In genomic region chr19:3987619-3988371, GRCh38 we compare ENCODE assay signal across 1 cellular context.
A peak's percentile ranks its signal among the peaks of the same experiment; 100 is the strongest.
TF ChIP-seq lines count a peak whose summit lies in the region.

No MANE protein-coding gene starts in this region.

TF ChIP-seq in K562, 482 proteins besides CTCF, POLR2A, EP300 and RAD21 (continued from another document and continues in another):
- TF ChIP-seq, protein P1, sequence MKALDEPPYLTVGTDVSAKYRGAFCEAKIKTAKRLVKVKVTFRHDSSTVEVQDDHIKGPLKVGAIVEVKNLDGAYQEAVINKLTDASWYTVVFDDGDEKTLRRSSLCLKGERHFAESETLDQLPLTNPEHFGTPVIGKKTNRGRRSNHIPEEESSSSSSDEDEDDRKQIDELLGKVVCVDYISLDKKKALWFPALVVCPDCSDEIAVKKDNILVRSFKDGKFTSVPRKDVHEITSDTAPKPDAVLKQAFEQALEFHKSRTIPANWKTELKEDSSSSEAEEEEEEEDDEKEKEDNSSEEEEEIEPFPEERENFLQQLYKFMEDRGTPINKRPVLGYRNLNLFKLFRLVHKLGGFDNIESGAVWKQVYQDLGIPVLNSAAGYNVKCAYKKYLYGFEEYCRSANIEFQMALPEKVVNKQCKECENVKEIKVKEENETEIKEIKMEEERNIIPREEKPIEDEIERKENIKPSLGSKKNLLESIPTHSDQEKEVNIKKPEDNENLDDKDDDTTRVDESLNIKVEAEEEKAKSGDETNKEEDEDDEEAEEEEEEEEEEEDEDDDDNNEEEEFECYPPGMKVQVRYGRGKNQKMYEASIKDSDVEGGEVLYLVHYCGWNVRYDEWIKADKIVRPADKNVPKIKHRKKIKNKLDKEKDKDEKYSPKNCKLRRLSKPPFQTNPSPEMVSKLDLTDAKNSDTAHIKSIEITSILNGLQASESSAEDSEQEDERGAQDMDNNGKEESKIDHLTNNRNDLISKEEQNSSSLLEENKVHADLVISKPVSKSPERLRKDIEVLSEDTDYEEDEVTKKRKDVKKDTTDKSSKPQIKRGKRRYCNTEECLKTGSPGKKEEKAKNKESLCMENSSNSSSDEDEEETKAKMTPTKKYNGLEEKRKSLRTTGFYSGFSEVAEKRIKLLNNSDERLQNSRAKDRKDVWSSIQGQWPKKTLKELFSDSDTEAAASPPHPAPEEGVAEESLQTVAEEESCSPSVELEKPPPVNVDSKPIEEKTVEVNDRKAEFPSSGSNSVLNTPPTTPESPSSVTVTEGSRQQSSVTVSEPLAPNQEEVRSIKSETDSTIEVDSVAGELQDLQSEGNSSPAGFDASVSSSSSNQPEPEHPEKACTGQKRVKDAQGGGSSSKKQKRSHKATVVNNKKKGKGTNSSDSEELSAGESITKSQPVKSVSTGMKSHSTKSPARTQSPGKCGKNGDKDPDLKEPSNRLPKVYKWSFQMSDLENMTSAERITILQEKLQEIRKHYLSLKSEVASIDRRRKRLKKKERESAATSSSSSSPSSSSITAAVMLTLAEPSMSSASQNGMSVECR (CRISPR knock-in tag; IDR thresholded peaks at IDR 0.05) = no peak
- TF ChIP-seq, protein P2, sequence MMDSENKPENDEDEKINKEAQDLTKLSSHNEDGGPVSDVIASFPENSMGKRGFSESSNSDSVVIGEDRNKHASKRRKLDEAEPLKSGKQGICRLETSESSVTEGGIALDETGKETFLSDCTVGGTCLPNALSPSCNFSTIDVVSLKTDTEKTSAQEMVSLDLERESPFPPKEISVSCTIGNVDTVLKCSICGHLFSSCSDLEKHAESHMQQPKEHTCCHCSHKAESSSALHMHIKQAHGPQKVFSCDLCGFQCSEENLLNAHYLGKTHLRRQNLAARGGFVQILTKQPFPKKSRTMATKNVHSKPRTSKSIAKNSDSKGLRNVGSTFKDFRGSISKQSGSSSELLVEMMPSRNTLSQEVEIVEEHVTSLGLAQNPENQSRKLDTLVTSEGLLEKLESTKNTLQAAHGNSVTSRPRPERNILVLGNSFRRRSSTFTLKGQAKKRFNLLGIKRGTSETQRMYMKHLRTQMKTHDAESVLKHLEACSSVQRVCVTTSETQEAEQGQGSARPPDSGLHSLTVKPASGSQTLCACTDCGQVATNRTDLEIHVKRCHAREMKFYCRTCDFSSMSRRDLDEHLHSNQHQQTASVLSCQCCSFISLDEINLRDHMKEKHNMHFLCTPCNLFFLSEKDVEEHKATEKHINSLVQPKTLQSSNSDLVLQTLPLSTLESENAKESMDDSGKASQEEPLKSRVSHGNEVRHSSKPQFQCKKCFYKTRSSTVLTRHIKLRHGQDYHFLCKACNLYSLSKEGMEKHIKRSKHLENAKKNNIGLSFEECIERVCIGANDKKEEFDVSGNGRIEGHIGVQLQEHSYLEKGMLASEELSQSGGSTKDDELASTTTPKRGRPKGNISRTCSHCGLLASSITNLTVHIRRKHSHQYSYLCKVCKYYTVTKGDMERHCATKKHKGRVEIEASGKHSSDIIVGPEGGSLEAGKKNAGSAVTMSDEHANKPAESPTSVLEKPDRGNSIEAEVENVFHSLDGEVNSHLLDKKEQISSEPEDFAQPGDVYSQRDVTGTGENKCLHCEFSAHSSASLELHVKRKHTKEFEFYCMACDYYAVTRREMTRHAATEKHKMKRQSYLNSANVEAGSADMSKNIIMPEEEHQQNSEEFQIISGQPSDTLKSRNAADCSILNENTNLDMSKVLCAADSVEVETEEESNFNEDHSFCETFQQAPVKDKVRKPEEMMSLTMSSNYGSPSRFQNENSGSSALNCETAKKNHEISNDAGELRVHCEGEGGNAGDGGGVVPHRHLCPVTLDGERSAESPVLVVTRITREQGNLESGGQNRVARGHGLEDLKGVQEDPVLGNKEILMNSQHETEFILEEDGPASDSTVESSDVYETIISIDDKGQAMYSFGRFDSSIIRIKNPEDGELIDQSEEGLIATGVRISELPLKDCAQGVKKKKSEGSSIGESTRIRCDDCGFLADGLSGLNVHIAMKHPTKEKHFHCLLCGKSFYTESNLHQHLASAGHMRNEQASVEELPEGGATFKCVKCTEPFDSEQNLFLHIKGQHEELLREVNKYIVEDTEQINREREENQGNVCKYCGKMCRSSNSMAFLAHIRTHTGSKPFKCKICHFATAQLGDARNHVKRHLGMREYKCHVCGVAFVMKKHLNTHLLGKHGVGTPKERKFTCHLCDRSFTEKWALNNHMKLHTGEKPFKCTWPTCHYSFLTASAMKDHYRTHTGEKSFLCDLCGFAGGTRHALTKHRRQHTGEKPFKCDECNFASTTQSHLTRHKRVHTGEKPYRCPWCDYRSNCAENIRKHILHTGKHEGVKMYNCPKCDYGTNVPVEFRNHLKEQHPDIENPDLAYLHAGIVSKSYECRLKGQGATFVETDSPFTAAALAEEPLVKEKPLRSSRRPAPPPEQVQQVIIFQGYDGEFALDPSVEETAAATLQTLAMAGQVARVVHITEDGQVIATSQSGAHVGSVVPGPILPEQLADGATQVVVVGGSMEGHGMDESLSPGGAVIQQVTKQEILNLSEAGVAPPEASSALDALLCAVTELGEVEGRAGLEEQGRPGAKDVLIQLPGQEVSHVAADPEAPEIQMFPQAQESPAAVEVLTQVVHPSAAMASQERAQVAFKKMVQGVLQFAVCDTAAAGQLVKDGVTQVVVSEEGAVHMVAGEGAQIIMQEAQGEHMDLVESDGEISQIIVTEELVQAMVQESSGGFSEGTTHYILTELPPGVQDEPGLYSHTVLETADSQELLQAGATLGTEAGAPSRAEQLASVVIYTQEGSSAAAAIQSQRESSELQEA (IDR thresholded peaks at IDR 0.05; ENCODE audit: low read depth) = no peak
- TF ChIP-seq GTF2E2 (tag; IDR thresholded peaks at IDR 0.05) (no peak), YY1 (IDR thresholded peaks at IDR 0.05; ENCODE audit: borderline replicate concordance in 1 of 3, control insufficient read depth in 1 of 3, extremely low read depth in 1 of 3, insufficient read depth in 3 of 3, insufficient read length in 1 of 3, insufficient replicate concordance in 2 of 3, low read depth in 1 of 3, low read length in 2 of 3) (peak in 1 of 3 experiments; percentile 15), ZNF184 (CRISPR knock-in tag; IDR thresholded peaks at IDR 0.05) (no peak), MAFF (IDR thresholded peaks at IDR 0.05; ENCODE audit: low read length) (no peak), BCL6 (CRISPR knock-in tag; IDR thresholded peaks at IDR 0.05) (no peak), SIN3A (IDR thresholded peaks at IDR 0.05; ENCODE audit: borderline replicate concordance in 2 of 2, control insufficient read depth in 1 of 2, low read depth in 2 of 2, low read length in 2 of 2) (no peak), ELF2 (CRISPR knock-in tag; IDR thresholded peaks at IDR 0.05) (no peak), NR0B1 (IDR thresholded peaks at IDR 0.05; ENCODE audit: partially characterized antibody) (no peak), HINFP (tag; conservative IDR thresholded peaks at IDR 0.05; ENCODE audit: low read depth) (no peak), DPF2 (IDR thresholded peaks at IDR 0.05) (0 out of 2 replicates have a peak, but pooled peaks have one; percentile 10), STAT5A (IDR thresholded peaks at IDR 0.05; ENCODE audit: borderline replicate concordance, low read length) (no peak), KLF16 (IDR thresholded peaks at IDR 0.05) (0 out of 2 replicates have a peak, but pooled peaks have one; percentile 53), HNRNPUL1 (IDR thresholded peaks at IDR 0.05; ENCODE audit: low read length) (no peak), ZNF398 (CRISPR knock-in tag; IDR thresholded peaks at IDR 0.05) (no peak), PHF8 (IDR thresholded peaks at IDR 0.05; ENCODE audit: borderline replicate concordance, low read length) (peak; percentile 30; the same call in 1 of the 2 replicates), HMGN3 (IDR thresholded peaks at IDR 0.05; ENCODE audit: borderline replicate concordance, extremely low read depth, insufficient read length, low read depth, low read length) (no peak), HEY1 (CRISPR knock-in tag; IDR thresholded peaks at IDR 0.05; ENCODE audit: borderline replicate concordance) (no peak), TOE1 (IDR thresholded peaks at IDR 0.05; ENCODE audit: borderline replicate concordance) (peak; percentile 57; the same call in 1 of the 2 replicates), TOE1 (CRISPR knock-in tag; IDR thresholded peaks at IDR 0.05; ENCODE audit: borderline replicate concordance, low read depth) (no peak), FUS (optimal IDR thresholded peaks at IDR 0.05; ENCODE audit: low read depth, low read length) (no peak)
- TF ChIP-seq, protein P3, sequence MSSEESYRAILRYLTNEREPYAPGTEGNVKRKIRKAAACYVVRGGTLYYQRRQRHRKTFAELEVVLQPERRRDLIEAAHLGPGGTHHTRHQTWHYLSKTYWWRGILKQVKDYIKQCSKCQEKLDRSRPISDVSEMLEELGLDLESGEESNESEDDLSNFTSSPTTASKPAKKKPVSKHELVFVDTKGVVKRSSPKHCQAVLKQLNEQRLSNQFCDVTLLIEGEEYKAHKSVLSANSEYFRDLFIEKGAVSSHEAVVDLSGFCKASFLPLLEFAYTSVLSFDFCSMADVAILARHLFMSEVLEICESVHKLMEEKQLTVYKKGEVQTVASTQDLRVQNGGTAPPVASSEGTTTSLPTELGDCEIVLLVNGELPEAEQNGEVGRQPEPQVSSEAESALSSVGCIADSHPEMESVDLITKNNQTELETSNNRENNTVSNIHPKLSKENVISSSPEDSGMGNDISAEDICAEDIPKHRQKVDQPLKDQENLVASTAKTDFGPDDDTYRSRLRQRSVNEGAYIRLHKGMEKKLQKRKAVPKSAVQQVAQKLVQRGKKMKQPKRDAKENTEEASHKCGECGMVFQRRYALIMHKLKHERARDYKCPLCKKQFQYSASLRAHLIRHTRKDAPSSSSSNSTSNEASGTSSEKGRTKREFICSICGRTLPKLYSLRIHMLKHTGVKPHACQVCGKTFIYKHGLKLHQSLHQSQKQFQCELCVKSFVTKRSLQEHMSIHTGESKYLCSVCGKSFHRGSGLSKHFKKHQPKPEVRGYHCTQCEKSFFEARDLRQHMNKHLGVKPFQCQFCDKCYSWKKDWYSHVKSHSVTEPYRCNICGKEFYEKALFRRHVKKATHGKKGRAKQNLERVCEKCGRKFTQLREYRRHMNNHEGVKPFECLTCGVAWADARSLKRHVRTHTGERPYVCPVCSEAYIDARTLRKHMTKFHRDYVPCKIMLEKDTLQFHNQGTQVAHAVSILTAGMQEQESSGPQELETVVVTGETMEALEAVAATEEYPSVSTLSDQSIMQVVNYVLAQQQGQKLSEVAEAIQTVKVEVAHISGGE (CRISPR knock-in tag; IDR thresholded peaks at IDR 0.05) = no peak
- TF ChIP-seq, protein P4, sequence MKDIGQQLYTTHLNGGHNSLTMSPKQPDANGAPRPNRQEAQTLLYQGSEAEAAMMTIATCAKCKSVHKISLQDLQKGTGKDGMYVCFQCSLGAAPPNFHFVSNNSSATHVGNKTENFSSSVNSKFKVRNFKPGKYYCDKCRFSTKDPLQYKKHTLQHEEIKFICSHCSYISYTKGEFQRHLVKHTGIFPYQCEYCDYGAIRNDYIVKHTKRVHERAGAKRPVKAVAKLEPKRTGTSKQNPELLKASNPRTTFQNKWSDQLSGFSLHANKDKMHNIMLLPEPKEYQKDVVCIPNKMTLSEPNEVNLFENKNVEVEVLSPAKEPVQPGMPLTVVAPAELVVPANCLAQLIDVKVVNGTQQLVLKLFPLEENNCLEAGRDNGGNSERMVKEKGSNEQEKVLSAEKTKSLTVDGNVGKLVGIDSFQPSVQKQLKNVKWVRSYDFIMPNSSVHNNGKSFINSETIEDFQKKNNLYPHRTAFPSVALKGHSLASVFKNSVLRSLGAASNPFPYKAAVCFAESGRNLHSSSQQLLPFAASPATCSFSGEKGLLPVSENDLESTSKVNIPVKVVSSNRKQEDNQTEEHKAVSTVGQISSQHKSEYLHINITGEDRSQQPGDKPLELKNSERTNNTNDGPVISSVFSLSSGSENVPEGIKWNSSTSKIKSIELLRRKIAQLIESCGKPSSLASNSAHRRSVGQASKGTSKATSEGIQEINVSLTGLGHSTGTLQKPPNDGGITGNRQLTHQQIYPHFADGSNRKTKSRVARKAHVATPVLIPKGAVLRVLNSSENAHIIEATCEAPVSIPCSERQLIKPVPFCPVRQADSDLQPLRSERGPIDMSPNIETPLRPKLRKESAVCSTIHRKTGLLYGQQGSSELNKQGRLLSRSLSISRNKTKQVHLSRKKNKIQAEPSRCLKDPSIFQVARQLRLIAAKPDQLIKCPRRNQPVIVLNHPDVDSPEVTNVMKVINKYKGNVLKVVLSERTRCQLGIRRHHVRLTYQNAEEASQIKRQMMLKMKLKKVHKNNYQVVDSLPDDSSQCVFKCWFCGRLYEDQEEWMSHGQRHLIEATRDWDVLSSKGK (CRISPR knock-in tag; IDR thresholded peaks at IDR 0.05) = no peak
